In the genomic region with DNA sequence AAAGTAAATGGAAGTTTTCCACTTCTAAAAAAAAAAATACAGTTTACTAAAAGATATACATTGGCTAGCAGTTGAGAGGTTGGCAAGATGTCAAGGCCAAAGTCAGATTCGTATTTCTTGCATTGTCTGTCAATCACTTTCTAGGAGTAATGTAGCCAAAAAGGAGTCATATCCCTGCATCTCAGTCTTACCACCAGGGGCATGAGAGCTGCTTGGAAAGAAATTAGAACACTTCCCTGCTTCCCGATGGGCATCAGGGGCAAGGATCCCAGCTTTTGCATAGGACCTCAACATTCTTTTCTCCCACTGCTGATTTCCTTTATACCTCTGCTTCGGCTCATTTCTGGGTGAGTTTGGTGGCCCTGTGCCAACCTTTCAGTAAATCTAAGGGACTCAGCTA, we compare ENCODE assay signal across 17 cellular contexts.
DNase-seq lines count a peak whose midpoint lies in the region; ATAC-seq, FAIRE-seq and TF ChIP-seq lines count a peak whose summit lies in the region.
"Had no signal": no experiment of that assay in that cellular context is flagged by ENCODE, and none has a peak within 500 bp of the region (broad histone marks: within the 10 kb centered on the region; RNA-seq: fewer than 3 reads in every experiment).

No MANE protein-coding gene starts in this region.

- DNase-seq in HepG2 (ENCODE audit: low spot score), result peak; percentile 3
- no peak for DNase-seq in right lobe of liver
- peak; percentile 6 for DNase-seq in hepatocyte (ENCODE audit: low spot score)
- DNase-seq in effector CD4-positive, alpha-beta T cell, result no peak
- no peak for DNase-seq in central memory CD4-positive, alpha-beta T cell
- no peak for DNase-seq in activated naive CD8-positive, alpha-beta T cell treated with anti-CD3 and anti-CD28 coated beads for 36 hours
- DNase-seq: activated naive CD4-positive, alpha-beta T cell treated with Interleukin-2 at 50 U/mL for 16 hours; NCI-H1048; psoas muscle; Right ventricle myocardium superior had no signal

- BruUV-seq in HepG2 (replicated peaks; lab: Mats Ljungman, UMichigan), result no TSS peak

- no peak overlapping the region for H2AFZ ChIP-seq in HepG2 (ENCODE audit: low read length)
- no peak overlapping the region for H2AFZ ChIP-seq in hepatocyte

- ATAC-seq in HepG2, result peak; percentile 45; the same call in 1 of the 3 replicates
- no peak for ATAC-seq in right lobe of liver
- ATAC-seq in SK-N-SH treated with all-trans-retinoic acid at 6 μM for 48 hours, result peak; percentile 49; the same call in 1 of the 3 replicates
- ATAC-seq in GM18519 (IDR thresholded peaks at IDR 0.05; ENCODE audit: low FRiP score, unreplicated experiment), result no peak
- ATAC-seq: esophagus mucosa; psoas muscle; stimulated activated effector memory CD8-positive, alpha-beta T cell treated with anti-CD3 and anti-CD28 coated beads, Interleukin-12 subunit alpha, Interleukin-12 subunit beta, amount 100 ng/mL, for 72 hours had no signal

- H3K27me3 Mint-ChIP-seq in activated naive CD8-positive, alpha-beta T cell treated with anti-CD3 and anti-CD28 coated beads for 36 hours, result no peaks in the 10 kb centered on the region
- H3K27me3 Mint-ChIP-seq: central memory CD8-positive, alpha-beta T cell had no signal

- in situ Hi-C loops in HepG2 (cut with HindIII; ENCODE audit: extremely low pct_ligation_motif_present, low pct_unique_long_range_greater_than_20kb), result no loop called here

- no peak for TF ChIP-seq CTCF in HepG2 (CRISPR knock-in tag; IDR thresholded peaks at IDR 0.05)
- TF ChIP-seq CTCF in right lobe of liver (IDR thresholded peaks at IDR 0.05), result peak in 1 of 4 donors; percentile 7
- TF ChIP-seq CTCF in hepatocyte (IDR thresholded peaks at IDR 0.05; ENCODE audit: poor library complexity), result peak; percentile 31

- no peaks in the 10 kb centered on the region for H3K9me2 ChIP-seq in hepatocyte (replicated peaks; ENCODE audit: insufficient read depth)

- no peaks in the 10 kb centered on the region for H3K36me3 ChIP-seq in HepG2 (replicated peaks in 1 of 2; ENCODE audit: control insufficient read depth in 1 of 2, insufficient read depth in 2 of 2, low read length in 2 of 2)
- H3K36me3 ChIP-seq in right lobe of liver, result no peaks in the 10 kb centered on the region
- no peaks in the 10 kb centered on the region for H3K36me3 ChIP-seq in hepatocyte (replicated peaks; ENCODE audit: insufficient read depth, low read depth)

- H3K27me3 ChIP-seq in HepG2 (ENCODE audit: control insufficient read depth in 1 of 2, insufficient read depth in 2 of 2, low read length in 2 of 2), result peaks cover 0 to 5% of the 10 kb centered on the region in 2 experiments; a peak in 1 of 5 replicates
- H3K27me3 ChIP-seq in right lobe of liver, result no peaks in the 10 kb centered on the region
- no peaks in the 10 kb centered on the region for H3K27me3 ChIP-seq in hepatocyte

- no peak overlapping the region for H3K4me2 ChIP-seq in HepG2 (ENCODE audit: low read depth, low read length)
- H3K4me2 ChIP-seq in hepatocyte, result no peak overlapping the region

- FAIRE-seq in HepG2 (lab: Jason Lieb, UNC), result no peak
- FAIRE-seq: TTC549 had no signal

- H3K4me3 ChIP-seq in HepG2 (replicated peaks in 1 of 3; ENCODE audit: insufficient read depth in 1 of 3, low read depth in 2 of 3, low read length in 3 of 3) (no peak overlapping the region), right lobe of liver (no peak overlapping the region), hepatocyte (no peak overlapping the region)
- H3K4me3 ChIP-seq: psoas muscle had no signal

- H3K79me2 ChIP-seq in HepG2 (ENCODE audit: insufficient read depth, low read length) (no peaks in the 10 kb centered on the region), hepatocyte (no peaks in the 10 kb centered on the region)

- H3K9ac ChIP-seq in HepG2 (ENCODE audit: insufficient read depth, low read depth, low read length), result no peak overlapping the region

- H3K9me3 ChIP-seq in HepG2 (ENCODE audit: low read length) (no peaks in the 10 kb centered on the region), right lobe of liver (no peaks in the 10 kb centered on the region), hepatocyte (ENCODE audit: low read depth) (no peaks in the 10 kb centered on the region)
- H3K9me3 ChIP-seq: psoas muscle had no signal

- no peaks in the 10 kb centered on the region for H3K36me3 Mint-ChIP-seq in activated naive CD8-positive, alpha-beta T cell treated with anti-CD3 and anti-CD28 coated beads for 36 hours
- H3K36me3 Mint-ChIP-seq: mesothelial cell of epicardium; stimulated activated effector memory CD8-positive, alpha-beta T cell treated with anti-CD3 and anti-CD28 coated beads, Interleukin-12 subunit alpha, Interleukin-12 subunit beta, amount 100 ng/mL, for 72 hours had no signal

- TF ChIP-seq POLR2A in HepG2 (IDR thresholded peaks at IDR 0.05; ENCODE audit: insufficient read depth in 1 of 2, low read depth in 2 of 2, low read length in 2 of 2) (no peak), right lobe of liver (IDR thresholded peaks at IDR 0.05) (no peak)

- TF ChIP-seq EP300 in HepG2 (IDR thresholded peaks at IDR 0.05; ENCODE audit: low read depth in 2 of 2, low read length in 2 of 2), result no peak
- TF ChIP-seq EP300 in HepG2 (CRISPR knock-in tag; IDR thresholded peaks at IDR 0.05; ENCODE audit: borderline replicate concordance), result no peak

- TF ChIP-seq RAD21 in HepG2 (CRISPR knock-in tag; IDR thresholded peaks at IDR 0.05), result no peak

- H4K20me1 ChIP-seq in HepG2 (ENCODE audit: insufficient read depth, low read length) (no peaks in the 10 kb centered on the region), hepatocyte (ENCODE audit: insufficient read depth, poor library complexity, severe bottlenecking) (no peaks in the 10 kb centered on the region)

- H3K27ac ChIP-seq in HepG2 (ENCODE audit: extremely low read length, insufficient read depth, low read length), result no peak overlapping the region
- H3K27ac ChIP-seq in right lobe of liver, result no peak overlapping the region
- peak overlapping the region; percentile 14 for H3K27ac ChIP-seq in hepatocyte
- H3K27ac ChIP-seq: psoas muscle had no signal

- H3K4me1 Mint-ChIP-seq in activated naive CD8-positive, alpha-beta T cell treated with anti-CD3 and anti-CD28 coated beads for 36 hours, result no peaks in the 10 kb centered on the region
- H3K4me1 Mint-ChIP-seq: central memory CD8-positive, alpha-beta T cell; stimulated activated effector memory CD8-positive, alpha-beta T cell treated with anti-CD3 and anti-CD28 coated beads, Interleukin-12 subunit alpha, Interleukin-12 subunit beta, amount 100 ng/mL, for 72 hours had no signal

- H3K4me3 Mint-ChIP-seq in activated naive CD8-positive, alpha-beta T cell treated with anti-CD3 and anti-CD28 coated beads for 36 hours, result no peak overlapping the region
- H3K4me3 Mint-ChIP-seq: central memory CD8-positive, alpha-beta T cell; mesothelial cell of epicardium; stimulated activated effector memory CD8-positive, alpha-beta T cell treated with anti-CD3 and anti-CD28 coated beads, Interleukin-12 subunit alpha, Interleukin-12 subunit beta, amount 100 ng/mL, for 72 hours had no signal

- 0% methylated on average over 3 of the region's 3 CpGs for WGBS in HepG2 (ENCODE audit: low lambda C conversion rate)
- WGBS in right lobe of liver (ENCODE audit: insufficient coverage, low coverage, low lambda C conversion rate, missing lambda C conversion rate), result 26% methylated on average over 3 of the region's 3 CpGs
- WGBS in hepatocyte (ENCODE audit: low lambda C conversion rate, missing lambda C conversion rate), result 66% methylated on average over 3 of the region's 3 CpGs

- intact Hi-C loops in HepG2 (cut with micrococcal nuclease; ENCODE audit: unreplicated experiment), result no loop called here
- intact Hi-C loops in right lobe of liver (cut with DNase I), result no loop called here

- H3K9me3 Mint-ChIP-seq in activated naive CD8-positive, alpha-beta T cell treated with anti-CD3 and anti-CD28 coated beads for 36 hours, result no peaks in the 10 kb centered on the region
- H3K9me3 Mint-ChIP-seq: central memory CD8-positive, alpha-beta T cell; mesothelial cell of epicardium had no signal

- H3K27ac Mint-ChIP-seq in activated naive CD8-positive, alpha-beta T cell treated with anti-CD3 and anti-CD28 coated beads for 36 hours, result no peak overlapping the region
- H3K27ac Mint-ChIP-seq: mesothelial cell of epicardium; stimulated activated effector memory CD8-positive, alpha-beta T cell treated with anti-CD3 and anti-CD28 coated beads, Interleukin-12 subunit alpha, Interleukin-12 subunit beta, amount 100 ng/mL, for 72 hours had no signal

- POLR2A ChIA-PET in HepG2 (lab: Yijun Ruan, JAX), result no interaction called here

- H3K4me1 ChIP-seq in HepG2 (ENCODE audit: insufficient read depth, low read length), result no peaks in the 10 kb centered on the region
- H3K4me1 ChIP-seq in right lobe of liver, result no peaks in the 10 kb centered on the region
- no peaks in the 10 kb centered on the region for H3K4me1 ChIP-seq in hepatocyte (ENCODE audit: insufficient read depth)
- H3K4me1 ChIP-seq: psoas muscle had no signal

- CTCF ChIA-PET in HepG2 (lab: Yijun Ruan, JAX; ENCODE audit: low intra/inter-chr PET ratio, low total read pairs), result no interaction called here

TF ChIP-seq in HepG2, 621 proteins besides CTCF, POLR2A, EP300 and RAD21:
- TF ChIP-seq NAIF1 (CRISPR knock-in tag; IDR thresholded peaks at IDR 0.05; ENCODE audit: borderline replicate concordance), result no peak
- no peak for TF ChIP-seq PCBP1 (IDR thresholded peaks at IDR 0.05; ENCODE audit: borderline replicate concordance, low read depth, low read length)
- no peak for TF ChIP-seq IRX3 (CRISPR knock-in tag; IDR thresholded peaks at IDR 0.05; ENCODE audit: borderline replicate concordance, low read depth)
- TF ChIP-seq ZNF546 (CRISPR knock-in tag; conservative IDR thresholded peaks at IDR 0.05), result no peak
- no peak for TF ChIP-seq PITX1 (CRISPR knock-in tag; IDR thresholded peaks at IDR 0.05)

TF ChIP-seq in SK-N-SH treated with all-trans-retinoic acid at 6 μM for 48 hours, 23 proteins besides CTCF, POLR2A, EP300 and RAD21 (continues in another document):
- TF ChIP-seq SNAI2 (CRISPR knock-in tag; IDR thresholded peaks at IDR 0.05) (no peak), ZFP3 (CRISPR knock-in tag; IDR thresholded peaks at IDR 0.05) (no peak), ZNF8 (CRISPR knock-in tag; IDR thresholded peaks at IDR 0.05) (no peak), ESRRG (CRISPR knock-in tag; IDR thresholded peaks at IDR 0.05) (no peak), BACH2 (CRISPR knock-in tag; IDR thresholded peaks at IDR 0.05; ENCODE audit: borderline replicate concordance) (no peak), ARNTL (CRISPR knock-in tag; IDR thresholded peaks at IDR 0.05; ENCODE audit: borderline replicate concordance, low read depth) (no peak)

Comparison
In these comparisons a context has a peak if more than half of its experiments do, and no peak if none do; other contexts are left out.
1. ATAC-seq: peak in HepG2 (single experiment) and SK-N-SH treated with all-trans-retinoic acid at 6 μM for 48 hours (single experiment); none in right lobe of liver (0 of 4) and GM18519 (single experiment).
2. DNase-seq: peak in HepG2 (single experiment) and hepatocyte (single experiment); none in right lobe of liver (0 of 3), effector CD4-positive, alpha-beta T cell (single experiment), central memory CD4-positive, alpha-beta T cell (single experiment) and activated naive CD8-positive, alpha-beta T cell treated with anti-CD3 and anti-CD28 coated beads for 36 hours (single experiment).